7 cellular contexts compared by ENCODE assay signal in genomic region chr12:6497291-6497690, GRCh38. TPM values are rescaled to one million over a fixed set of nuclear protein-coding genes. Genes with fewer than 3 reads are reported as not detected.
DNase-seq lines count a peak whose midpoint lies in the region; ATAC-seq and TF ChIP-seq lines count a peak whose summit lies in the region.
"Not testable (repeated sequence)": the region's sequence is repeated elsewhere in the genome, so short reads cannot be mapped to it uniquely, and the experiment has no call there.

No MANE protein-coding gene starts in this region.

- H3K4me1 ChIP-seq in CD8-positive, alpha-beta T cell (ENCODE audit: insufficient read depth, low read length), result peaks cover 22% of the 10 kb centered on the region

- peaks cover 38% of the 10 kb centered on the region for H3K4me1 Mint-ChIP-seq in CD8-positive, alpha-beta T cell (ENCODE audit: low read depth)
- peaks cover 31% of the 10 kb centered on the region for H3K4me1 Mint-ChIP-seq in activated CD4-positive, alpha-beta memory T cell treated with anti-CD3 and anti-CD28 coated beads for 36 hours (ENCODE audit: low read depth)
- H3K4me1 Mint-ChIP-seq in activated naive CD8-positive, alpha-beta T cell (ENCODE audit: low read depth), result peaks cover 36% of the 10 kb centered on the region

- H3K27me3 ChIP-seq in CD8-positive, alpha-beta T cell (ENCODE audit: insufficient read depth, low read length); layer of hippocampus (ENCODE audit: control insufficient read depth, insufficient read depth, low read length): not testable (repeated sequence)

- not testable (repeated sequence) for H3K9me3 Mint-ChIP-seq in CD8-positive, alpha-beta T cell; activated CD4-positive, alpha-beta memory T cell treated with anti-CD3 and anti-CD28 coated beads for 36 hours; activated naive CD8-positive, alpha-beta T cell (ENCODE audit: low read depth)

- intact Hi-C loops in CD8-positive, alpha-beta T cell (cut with DNase I, micrococcal nuclease); activated CD4-positive, alpha-beta memory T cell treated with anti-CD3 and anti-CD28 coated beads for 36 hours (cut with micrococcal nuclease): not testable (repeated sequence)

- CTCF ChIA-PET in CD8-positive, alpha-beta T cell (lab: Charles Lee), result interaction anchor here (0.8 to 1.9 kb wide), 5 partner anchors 31 to 73 kb away, joined by 3 to 7 read pairs (median 4); no protein-coding TSS in a partner anchor
- CTCF ChIA-PET in RWPE1 (lab: Yijun Ruan, JAX), result interaction anchor here (0.6 kb wide), 1 partner anchor 509 kb away, joined by 3 read pairs; no protein-coding TSS in a partner anchor
- CTCF ChIA-PET in activated CD4-positive, alpha-beta memory T cell treated with anti-CD3 and anti-CD28 coated beads for 36 hours (lab: Charles Lee), result interaction anchor here (0.9 to 1.4 kb wide), 3 partner anchors 31 to 56 kb away, joined by 3 to 4 read pairs (median 3); no protein-coding TSS in a partner anchor

- not testable (repeated sequence) for H3K4me3 ChIP-seq in CD8-positive, alpha-beta T cell (ENCODE audit: low read depth, low read length)

- H3K36me3 ChIP-seq in CD8-positive, alpha-beta T cell (ENCODE audit: insufficient read depth, low read length), result not testable (repeated sequence)

- H3K36me3 Mint-ChIP-seq in CD8-positive, alpha-beta T cell, result peaks cover 30% of the 10 kb centered on the region
- H3K36me3 Mint-ChIP-seq in activated CD4-positive, alpha-beta memory T cell treated with anti-CD3 and anti-CD28 coated beads for 36 hours, result peaks cover 32% of the 10 kb centered on the region
- not testable (repeated sequence) for H3K36me3 Mint-ChIP-seq in activated naive CD8-positive, alpha-beta T cell

- not testable (repeated sequence) for TF ChIP-seq CTCF in CD8-positive, alpha-beta T cell (IDR thresholded peaks at IDR 0.05); RWPE1 (conservative IDR thresholded peaks at IDR 0.05; ENCODE audit: low read depth)

- H3K4me3 Mint-ChIP-seq in CD8-positive, alpha-beta T cell; activated CD4-positive, alpha-beta memory T cell treated with anti-CD3 and anti-CD28 coated beads for 36 hours; activated naive CD8-positive, alpha-beta T cell: not testable (repeated sequence)

- ATAC-seq in CD8-positive, alpha-beta T cell, result not testable (repeated sequence)

- H3K9me3 ChIP-seq in CD8-positive, alpha-beta T cell (ENCODE audit: low read length), result not testable (repeated sequence)

- POLR2A ChIA-PET in CD8-positive, alpha-beta T cell (lab: Charles Lee), result interaction anchor here (0.9 to 1.3 kb wide), 2 partner anchors 15 to 47 kb away, joined by 3 read pairs; no protein-coding TSS in a partner anchor
- POLR2A ChIA-PET in RWPE1 (lab: Yijun Ruan, JAX; ENCODE audit: low non-redundant PET), result interaction anchor here (0.7 to 2.2 kb wide), 2 partner anchors 37 to 43 kb away, joined by 4 to 5 read pairs; partner anchors contain the start of gene GAPDH
- POLR2A ChIA-PET in activated CD4-positive, alpha-beta memory T cell treated with anti-CD3 and anti-CD28 coated beads for 36 hours (lab: Charles Lee), result not testable (repeated sequence)

- not testable (repeated sequence) for H3K27ac ChIP-seq in CD8-positive, alpha-beta T cell (ENCODE audit: low read depth, low read length)
- H3K27ac ChIP-seq in RWPE1 (peak overlapping the region; percentile 43; the same call in 1 of the 2 replicates), layer of hippocampus (ENCODE audit: low read depth, low read length) (peak overlapping the region; percentile 82)

- H3K27me3 Mint-ChIP-seq in CD8-positive, alpha-beta T cell (ENCODE audit: low read depth); activated CD4-positive, alpha-beta memory T cell treated with anti-CD3 and anti-CD28 coated beads for 36 hours; activated naive CD8-positive, alpha-beta T cell: not testable (repeated sequence)

- peak overlapping the region; percentile 45 for H3K27ac Mint-ChIP-seq in CD8-positive, alpha-beta T cell
- H3K27ac Mint-ChIP-seq in activated CD4-positive, alpha-beta memory T cell treated with anti-CD3 and anti-CD28 coated beads for 36 hours, result peak overlapping the region; percentile 72
- peak overlapping the region; percentile 78 for H3K27ac Mint-ChIP-seq in activated naive CD8-positive, alpha-beta T cell

- not testable (repeated sequence) for DNase-seq in CD8-positive, alpha-beta T cell; RWPE1 (ENCODE audit: low spot score); activated CD4-positive, alpha-beta memory T cell treated with anti-CD3 and anti-CD28 coated beads for 36 hours
- peak; percentile 18 for DNase-seq in dermis blood vessel endothelial cell
- peak; percentile 86 for DNase-seq in pons (ENCODE audit: low spot score)

RNA-seq across cellular contexts. Expression of gene NCAPD2, which starts 3.4 kb away (rescaled TPM):
- total RNA-seq in CD8-positive, alpha-beta T cell, result 10 to 100 TPM; 11.7 to 13.4 TPM
- total RNA-seq in activated CD4-positive, alpha-beta memory T cell treated with anti-CD3 and anti-CD28 coated beads for 36 hours, result 100 to 1,000 TPM; 192 to 196 TPM
- 28.2 and 102 TPM in 2 replicates for total RNA-seq in dermis blood vessel endothelial cell

RNA-seq across cellular contexts. Expression of gene MRPL51, which starts 4.2 kb away (rescaled TPM):
- total RNA-seq in CD8-positive, alpha-beta T cell, result 10 to 100 TPM; 17.4 to 18.4 TPM
- 100 to 1,000 TPM; 289 to 312 TPM for total RNA-seq in activated CD4-positive, alpha-beta memory T cell treated with anti-CD3 and anti-CD28 coated beads for 36 hours
- 86.4 and 167 TPM in 2 replicates for total RNA-seq in dermis blood vessel endothelial cell

RNA-seq across cellular contexts. Expression of gene VAMP1, which starts 26.8 kb away (rescaled TPM):
- 10 to 100 TPM; 43.9 to 50.9 TPM for total RNA-seq in CD8-positive, alpha-beta T cell
- total RNA-seq in activated CD4-positive, alpha-beta memory T cell treated with anti-CD3 and anti-CD28 coated beads for 36 hours, result 10 to 100 TPM; 27.7 to 30.2 TPM
- 0.51 and 4.1 TPM in 2 replicates for total RNA-seq in dermis blood vessel endothelial cell

RNA-seq across cellular contexts. Expression of gene GAPDH, which starts 37.0 kb away (rescaled TPM):
- 100 to 1,000 TPM; 503 to 513 TPM for total RNA-seq in CD8-positive, alpha-beta T cell
- 1,000 to 10,000 TPM; 5,823 to 5,836 TPM for total RNA-seq in activated CD4-positive, alpha-beta memory T cell treated with anti-CD3 and anti-CD28 coated beads for 36 hours
- total RNA-seq in dermis blood vessel endothelial cell, result 4,017 and 6,422 TPM in 2 replicates

RNA-seq across cellular contexts. Expression of gene TAPBPL, which starts 45.4 kb away (rescaled TPM):
- total RNA-seq in CD8-positive, alpha-beta T cell, result 10 to 100 TPM; 11.8 to 12.2 TPM
- total RNA-seq in activated CD4-positive, alpha-beta memory T cell treated with anti-CD3 and anti-CD28 coated beads for 36 hours, result 10 to 100 TPM; 33.4 to 35.0 TPM
- 23.0 and 26.1 TPM in 2 replicates for total RNA-seq in dermis blood vessel endothelial cell
